Comparison of ENCODE assay signal across 8 cellular contexts in genomic region chr7:73718438-73718881, GRCh38. TPM values are rescaled to one million over a fixed set of nuclear protein-coding genes. Genes with fewer than 3 reads are reported as not detected.
A peak's percentile ranks its signal among the peaks of the same experiment; 100 is the strongest.
DNase-seq lines count a peak whose midpoint lies in the region; ATAC-seq, FAIRE-seq and TF ChIP-seq lines count a peak whose summit lies in the region.

No MANE protein-coding gene starts in this region.

- H3K79me2 ChIP-seq in HepG2 (ENCODE audit: insufficient read depth, low read length): no peaks in the 10 kb centered on the region

- H4K20me1 ChIP-seq in HepG2 (ENCODE audit: insufficient read depth, low read length): peaks cover 7% of the 10 kb centered on the region

- intact Hi-C loops in activated naive CD4-positive, alpha-beta T cell treated with anti-CD3 and anti-CD28 coated beads for 36 hours (cut with micrococcal nuclease): loop anchor here (2.0 to 10.0 kb wide), 5 partner anchors 52 to 936 kb away; partner anchors contain the start of genes BAZ1B, GTF2I, TYW1B and VPS37D
- intact Hi-C loops in HepG2 (cut with micrococcal nuclease; ENCODE audit: unreplicated experiment): loop anchor here (5.0 kb wide), 2 partner anchors 36 to 51 kb away; partner anchors contain the start of genes BUD23, DNAJC30 and VPS37D
- intact Hi-C loops in transverse colon (cut with DNase I; ENCODE audit: low total_unique reads): no loop called here

- no peak for ATAC-seq in HepG2

- TF ChIP-seq POLR2A in HepG2 (IDR thresholded peaks at IDR 0.05; ENCODE audit: insufficient read depth in 1 of 2, low read depth in 2 of 2, low read length in 2 of 2): no peak
- TF ChIP-seq POLR2A in transverse colon (IDR thresholded peaks at IDR 0.05): no peak

- WGBS in HepG2 (ENCODE audit: low lambda C conversion rate): 3% methylated on average over 4 of the region's 9 CpGs
- WGBS in transverse colon (ENCODE audit: low coverage in 1 of 2), 2 donors: 26% methylated on average over 8 of the region's 9 CpGs; no CpG with 5 or more reads in 1 of the 2 donors

- H3K27ac ChIP-seq in HepG2 (ENCODE audit: extremely low read length, insufficient read depth, low read length) (no peak overlapping the region), transverse colon (peak overlapping the region; percentile 68 to 76 (median 76))

- POLR2A ChIA-PET in HepG2 (lab: Yijun Ruan, JAX): no interaction called here

- CTCF ChIA-PET in activated naive CD4-positive, alpha-beta T cell treated with anti-CD3 and anti-CD28 coated beads for 36 hours (lab: Charles Lee): interaction anchor here (1.3 kb wide), 1 partner anchor 16 kb away, joined by 4 read pairs; no protein-coding TSS in a partner anchor
- CTCF ChIA-PET in activated naive CD4-positive, alpha-beta T cell treated with anti-CD3 and anti-CD28 coated beads, Interleukin-2, amount 10 ng/mL, durations not matched to agents 7 days and 5 days (lab: Charles Lee): interaction anchor here (1.0 to 2.4 kb wide), 2 partner anchors 18 to 112 kb away, joined by 4 to 13 read pairs; no protein-coding TSS in a partner anchor
- CTCF ChIA-PET in HepG2 (lab: Yijun Ruan, JAX; ENCODE audit: low intra/inter-chr PET ratio, low total read pairs): no interaction called here

- no peak for FAIRE-seq in HepG2 (lab: Jason Lieb, UNC)

- H3K27me3 Mint-ChIP-seq in activated naive CD4-positive, alpha-beta T cell treated with anti-CD3 and anti-CD28 coated beads for 36 hours (ENCODE audit: low read depth): peaks cover 2% of the 10 kb centered on the region
- peaks cover 85% of the 10 kb centered on the region for H3K27me3 Mint-ChIP-seq in activated naive CD4-positive, alpha-beta T cell treated with anti-CD3 and anti-CD28 coated beads, Interleukin-2, amount 10 ng/mL, durations not matched to agents 7 days and 5 days

- peaks cover 33% of the 10 kb centered on the region for H3K4me1 Mint-ChIP-seq in activated naive CD4-positive, alpha-beta T cell treated with anti-CD3 and anti-CD28 coated beads for 36 hours (ENCODE audit: low read depth)
- peaks cover 33% of the 10 kb centered on the region for H3K4me1 Mint-ChIP-seq in activated naive CD4-positive, alpha-beta T cell treated with anti-CD3 and anti-CD28 coated beads, Interleukin-2, amount 10 ng/mL, durations not matched to agents 7 days and 5 days

- in situ Hi-C loops in HepG2 (cut with HindIII; ENCODE audit: extremely low pct_ligation_motif_present, low pct_unique_long_range_greater_than_20kb): loop anchor here (5.0 kb wide), 1 partner anchor 111 kb away; no protein-coding TSS in a partner anchor
- in situ Hi-C loops in transverse colon (cut with MboI; ENCODE audit: low pct_ligation_motif_present in 1 of 4, low pct_unique_long_range_greater_than_20kb in 1 of 4, low sequenced_read_pairs in 3 of 4): loop anchor here in 1 of 4 donors (10.0 kb wide), 1 partner anchor 104 kb away; no protein-coding TSS in a partner anchor

- TF ChIP-seq CTCF in HepG2 (CRISPR knock-in tag; IDR thresholded peaks at IDR 0.05) (no peak), transverse colon (IDR thresholded peaks at IDR 0.05) (no peak)

- TF ChIP-seq RAD21 in HepG2 (CRISPR knock-in tag; IDR thresholded peaks at IDR 0.05): no peak

- H3K9me3 ChIP-seq in HepG2 (ENCODE audit: low read length): no peaks in the 10 kb centered on the region
- H3K9me3 ChIP-seq in transverse colon: no peaks in the 10 kb centered on the region

- no peak overlapping the region for H2AFZ ChIP-seq in HepG2 (ENCODE audit: low read length)

- peak overlapping the region; percentile 76 to 87 (median 87) for H3K4me3 ChIP-seq in HepG2 (replicated peaks in 1 of 3; ENCODE audit: insufficient read depth in 1 of 3, low read depth in 2 of 3, low read length in 3 of 3)
- peak overlapping the region; percentile 75 to 94 (median 90) for H3K4me3 ChIP-seq in transverse colon

- H3K9ac ChIP-seq in HepG2 (ENCODE audit: insufficient read depth, low read depth, low read length): peak overlapping the region; percentile 76; the same call in 1 of the 2 replicates

- no TSS peak for BruUV-seq in HepG2 (replicated peaks; lab: Mats Ljungman, UMichigan)

- H3K27me3 ChIP-seq in HepG2 (ENCODE audit: control insufficient read depth in 1 of 2, insufficient read depth in 2 of 2, low read length in 2 of 2): peaks cover 0 to 1% of the 10 kb centered on the region in 2 experiments; a peak in 1 of 5 replicates
- H3K27me3 ChIP-seq in transverse colon: peaks cover 9% of the 10 kb centered on the region

- no peaks in the 10 kb centered on the region for H3K9me3 Mint-ChIP-seq in activated naive CD4-positive, alpha-beta T cell treated with anti-CD3 and anti-CD28 coated beads for 36 hours
- no peaks in the 10 kb centered on the region for H3K9me3 Mint-ChIP-seq in activated naive CD4-positive, alpha-beta T cell treated with anti-CD3 and anti-CD28 coated beads, Interleukin-2, amount 10 ng/mL, durations not matched to agents 7 days and 5 days

- H3K4me2 ChIP-seq in HepG2 (ENCODE audit: low read depth, low read length): peak overlapping the region; percentile 84

- H3K4me3 Mint-ChIP-seq in activated naive CD4-positive, alpha-beta T cell treated with anti-CD3 and anti-CD28 coated beads for 36 hours: peak overlapping the region; percentile 77
- peak overlapping the region; percentile 86 for H3K4me3 Mint-ChIP-seq in activated naive CD4-positive, alpha-beta T cell treated with anti-CD3 and anti-CD28 coated beads, Interleukin-2, amount 10 ng/mL, durations not matched to agents 7 days and 5 days

- DNase-seq in activated naive CD4-positive, alpha-beta T cell treated with anti-CD3 and anti-CD28 coated beads for 36 hours: peak; percentile 47
- DNase-seq in activated naive CD4-positive, alpha-beta T cell (lab: John Stamatoyannopoulos, UW): no peak
- peak; percentile 37 for DNase-seq in activated naive CD4-positive, alpha-beta T cell treated with anti-CD3 and anti-CD28 coated beads, Interleukin-2, amount 10 ng/mL, durations not matched to agents 7 days and 5 days
- DNase-seq in HepG2 (ENCODE audit: low spot score): no peak
- no peak for DNase-seq in transverse colon
- no peak for DNase-seq in NCI-H1417 (lab: John Stamatoyannopoulos, UW)
- DNase-seq in mesenteric fat pad (ENCODE audit: low spot score): no peak
- DNase-seq in MV-4-11 (lab: John Stamatoyannopoulos, UW): no peak

- H3K4me1 ChIP-seq in HepG2 (ENCODE audit: insufficient read depth, low read length) (peaks cover 47% of the 10 kb centered on the region), transverse colon (peaks cover 21 to 61% (median 47%) of the 10 kb centered on the region in 4 donors)

- peak overlapping the region; percentile 72 for H3K27ac Mint-ChIP-seq in activated naive CD4-positive, alpha-beta T cell treated with anti-CD3 and anti-CD28 coated beads for 36 hours
- no peak overlapping the region for H3K27ac Mint-ChIP-seq in activated naive CD4-positive, alpha-beta T cell treated with anti-CD3 and anti-CD28 coated beads, Interleukin-2, amount 10 ng/mL, durations not matched to agents 7 days and 5 days

- H3K36me3 ChIP-seq in HepG2 (replicated peaks in 1 of 2; ENCODE audit: control insufficient read depth in 1 of 2, insufficient read depth in 2 of 2, low read length in 2 of 2) (no peaks in the 10 kb centered on the region), transverse colon (no peaks in the 10 kb centered on the region)

- TF ChIP-seq EP300 in HepG2 (IDR thresholded peaks at IDR 0.05; ENCODE audit: low read depth in 2 of 2, low read length in 2 of 2): no peak
- TF ChIP-seq EP300 in HepG2 (CRISPR knock-in tag; IDR thresholded peaks at IDR 0.05; ENCODE audit: borderline replicate concordance): no peak
- TF ChIP-seq EP300 in transverse colon (IDR thresholded peaks at IDR 0.05; ENCODE audit: low read depth): no peak

- H3K36me3 Mint-ChIP-seq in activated naive CD4-positive, alpha-beta T cell treated with anti-CD3 and anti-CD28 coated beads for 36 hours (ENCODE audit: low read depth): no peaks in the 10 kb centered on the region
- peaks cover 3% of the 10 kb centered on the region for H3K36me3 Mint-ChIP-seq in activated naive CD4-positive, alpha-beta T cell treated with anti-CD3 and anti-CD28 coated beads, Interleukin-2, amount 10 ng/mL, durations not matched to agents 7 days and 5 days

RNA-seq across cellular contexts. Expression of gene STX1A, which starts 1.0 kb away (rescaled TPM):
- total RNA-seq in activated naive CD4-positive, alpha-beta T cell treated with anti-CD3 and anti-CD28 coated beads for 36 hours: 10 to 100 TPM; 23.7 to 24.1 TPM
- total RNA-seq in HepG2 (2016; rRNA removed; fragmentation: Illumina TruSeq; extraction: Trizol): 2.9 and 6.1 TPM in 2 replicates
- total RNA-seq in HepG2 (2016; cell fraction: cytosol; rRNA removed; fragmentation: Illumina TruSeq; extraction: Trizol; ENCODE audit: low read depth): 1.3 and 1.8 TPM in 2 replicates
- total RNA-seq in HepG2 (2016; cell fraction: insoluble cytoplasmic fraction; rRNA removed; fragmentation: Illumina TruSeq; extraction: Trizol): 3.3 and 5.7 TPM in 2 replicates
- total RNA-seq in HepG2 (2016; cell fraction: membrane; rRNA removed; fragmentation: Illumina TruSeq; extraction: Trizol): 2.4 and 4.1 TPM in 2 replicates
- 6.6 and 10.3 TPM in 2 replicates for total RNA-seq in HepG2 (2016; cell fraction: nucleus; rRNA removed; fragmentation: Illumina TruSeq; extraction: Trizol)
- 12.2 and 14.8 TPM in 2 replicates for polyA plus RNA-seq in HepG2 (2011; rRNA removed)
- 5.3 and 6.0 TPM in 2 replicates for polyA plus RNA-seq in HepG2 (2011; cell fraction: cytosol; rRNA removed)
- polyA plus RNA-seq in HepG2 (2011; cell fraction: nucleus; rRNA removed): 75.2 and 75.4 TPM in 2 replicates
- polyA plus RNA-seq in HepG2 (2012): 8.5 and 18.8 TPM in 2 replicates
- 0.94 and 1.4 TPM in 2 replicates for polyA plus RNA-seq in HepG2 (2016; cell fraction: cytosol; fragmentation: Illumina TruSeq; extraction: Trizol; ENCODE audit: low read depth)
- 3.1 and 4.5 TPM in 2 replicates for polyA plus RNA-seq in HepG2 (2016; cell fraction: insoluble cytoplasmic fraction; fragmentation: Illumina TruSeq; extraction: Trizol; ENCODE audit: low read depth)
- 2.3 and 2.5 TPM in 2 replicates for polyA plus RNA-seq in HepG2 (2016; cell fraction: membrane; fragmentation: Illumina TruSeq; extraction: Trizol; ENCODE audit: low read depth)
- 26.8 and 37.4 TPM in 2 replicates for polyA plus RNA-seq in HepG2 (2016; cell fraction: nucleus; fragmentation: Illumina TruSeq; extraction: Trizol; ENCODE audit: insufficient read depth, low read depth)
- polyA minus RNA-seq in HepG2 (2011; rRNA and poly(A)+ RNA removed; ENCODE audit: low replicate concordance): 5.2 and 10.7 TPM in 2 replicates
- 1.7 and 3.1 TPM in 2 replicates for polyA minus RNA-seq in HepG2 (2011; cell fraction: cytosol; rRNA and poly(A)+ RNA removed)
- 12.8 and 13.4 TPM in 2 replicates for polyA minus RNA-seq in HepG2 (2011; cell fraction: nucleus; rRNA and poly(A)+ RNA removed)
- total RNA-seq in transverse colon: 1 to 10 TPM; 4.1 to 6.0 (median 5.0) TPM
- 3.5 TPM for total RNA-seq in mesenteric fat pad

RNA-seq across cellular contexts. Expression of gene ABHD11, which starts 20.1 kb away (rescaled TPM):
- total RNA-seq in activated naive CD4-positive, alpha-beta T cell treated with anti-CD3 and anti-CD28 coated beads for 36 hours: 10 to 100 TPM in 1 of 2 experiments, 1 to 10 TPM in 1; 9.4 to 11.3 TPM
- total RNA-seq in HepG2 (2016; rRNA removed; fragmentation: Illumina TruSeq; extraction: Trizol): 6.4 and 7.0 TPM in 2 replicates
- 2.5 and 2.8 TPM in 2 replicates for total RNA-seq in HepG2 (2016; cell fraction: cytosol; rRNA removed; fragmentation: Illumina TruSeq; extraction: Trizol; ENCODE audit: low read depth)
- 6.2 and 6.4 TPM in 2 replicates for total RNA-seq in HepG2 (2016; cell fraction: insoluble cytoplasmic fraction; rRNA removed; fragmentation: Illumina TruSeq; extraction: Trizol)
- 3.3 and 3.6 TPM in 2 replicates for total RNA-seq in HepG2 (2016; cell fraction: membrane; rRNA removed; fragmentation: Illumina TruSeq; extraction: Trizol)
- 4.1 and 4.7 TPM in 2 replicates for total RNA-seq in HepG2 (2016; cell fraction: nucleus; rRNA removed; fragmentation: Illumina TruSeq; extraction: Trizol)
- polyA plus RNA-seq in HepG2 (2011; rRNA removed): 7.1 and 8.1 TPM in 2 replicates
- polyA plus RNA-seq in HepG2 (2011; cell fraction: cytosol; rRNA removed): 3.7 and 7.1 TPM in 2 replicates
- 10.5 and 11.1 TPM in 2 replicates for polyA plus RNA-seq in HepG2 (2011; cell fraction: nucleus; rRNA removed)
- polyA plus RNA-seq in HepG2 (2012): 2.0 and 3.1 TPM in 2 replicates
- 1.7 and 1.9 TPM in 2 replicates for polyA plus RNA-seq in HepG2 (2016; cell fraction: cytosol; fragmentation: Illumina TruSeq; extraction: Trizol; ENCODE audit: low read depth)
- polyA plus RNA-seq in HepG2 (2016; cell fraction: insoluble cytoplasmic fraction; fragmentation: Illumina TruSeq; extraction: Trizol; ENCODE audit: low read depth): 7.3 and 7.9 TPM in 2 replicates
- 1.8 and 2.3 TPM in 2 replicates for polyA plus RNA-seq in HepG2 (2016; cell fraction: membrane; fragmentation: Illumina TruSeq; extraction: Trizol; ENCODE audit: low read depth)
- 8.1 and 14.0 TPM in 2 replicates for polyA plus RNA-seq in HepG2 (2016; cell fraction: nucleus; fragmentation: Illumina TruSeq; extraction: Trizol; ENCODE audit: insufficient read depth, low read depth)
- 8.6 and 26.6 TPM in 2 replicates for polyA minus RNA-seq in HepG2 (2011; rRNA and poly(A)+ RNA removed; ENCODE audit: low replicate concordance)
- polyA minus RNA-seq in HepG2 (2011; cell fraction: cytosol; rRNA and poly(A)+ RNA removed): 0.89 and 2.6 TPM in 2 replicates
- polyA minus RNA-seq in HepG2 (2011; cell fraction: nucleus; rRNA and poly(A)+ RNA removed): 6.2 and 11.3 TPM in 2 replicates
- 100 to 1,000 TPM; 108 to 177 (median 117) TPM for total RNA-seq in transverse colon
- total RNA-seq in mesenteric fat pad: 14.3 TPM

RNA-seq across cellular contexts. Expression of gene BUD23, which starts 35.1 kb away (rescaled TPM):
- total RNA-seq in activated naive CD4-positive, alpha-beta T cell treated with anti-CD3 and anti-CD28 coated beads for 36 hours: 100 to 1,000 TPM in 1 of 2 experiments, 10 to 100 TPM in 1; 95.1 to 110 TPM
- total RNA-seq in HepG2 (2016; rRNA removed; fragmentation: Illumina TruSeq; extraction: Trizol): 37.5 and 47.5 TPM in 2 replicates
- 25.0 and 27.0 TPM in 2 replicates for total RNA-seq in HepG2 (2016; cell fraction: cytosol; rRNA removed; fragmentation: Illumina TruSeq; extraction: Trizol; ENCODE audit: low read depth)
- 37.7 and 52.7 TPM in 2 replicates for total RNA-seq in HepG2 (2016; cell fraction: insoluble cytoplasmic fraction; rRNA removed; fragmentation: Illumina TruSeq; extraction: Trizol)
- 22.7 and 27.6 TPM in 2 replicates for total RNA-seq in HepG2 (2016; cell fraction: membrane; rRNA removed; fragmentation: Illumina TruSeq; extraction: Trizol)
- 36.5 and 38.0 TPM in 2 replicates for total RNA-seq in HepG2 (2016; cell fraction: nucleus; rRNA removed; fragmentation: Illumina TruSeq; extraction: Trizol)
- 50.3 and 54.5 TPM in 2 replicates for polyA plus RNA-seq in HepG2 (2011; rRNA removed)
- 57.5 and 59.3 TPM in 2 replicates for polyA plus RNA-seq in HepG2 (2011; cell fraction: cytosol; rRNA removed)
- polyA plus RNA-seq in HepG2 (2011; cell fraction: nucleus; rRNA removed): 61.1 and 71.4 TPM in 2 replicates
- polyA plus RNA-seq in HepG2 (2012): 39.8 and 49.3 TPM in 2 replicates
- 23.2 and 24.2 TPM in 2 replicates for polyA plus RNA-seq in HepG2 (2016; cell fraction: cytosol; fragmentation: Illumina TruSeq; extraction: Trizol; ENCODE audit: low read depth)
- polyA plus RNA-seq in HepG2 (2016; cell fraction: insoluble cytoplasmic fraction; fragmentation: Illumina TruSeq; extraction: Trizol; ENCODE audit: low read depth): 54.9 and 56.3 TPM in 2 replicates
- polyA plus RNA-seq in HepG2 (2016; cell fraction: membrane; fragmentation: Illumina TruSeq; extraction: Trizol; ENCODE audit: low read depth): 27.2 and 30.8 TPM in 2 replicates
- polyA plus RNA-seq in HepG2 (2016; cell fraction: nucleus; fragmentation: Illumina TruSeq; extraction: Trizol; ENCODE audit: insufficient read depth, low read depth): 97.8 and 98.1 TPM in 2 replicates
- polyA minus RNA-seq in HepG2 (2011; rRNA and poly(A)+ RNA removed; ENCODE audit: low replicate concordance): 20.0 and 77.8 TPM in 2 replicates
- polyA minus RNA-seq in HepG2 (2011; cell fraction: cytosol; rRNA and poly(A)+ RNA removed): 9.4 and 16.6 TPM in 2 replicates
- 14.7 and 15.2 TPM in 2 replicates for polyA minus RNA-seq in HepG2 (2011; cell fraction: nucleus; rRNA and poly(A)+ RNA removed)
- 10 to 100 TPM; 12.0 to 55.9 (median 30.3) TPM for total RNA-seq in transverse colon
- total RNA-seq in mesenteric fat pad: 51.9 TPM

RNA-seq across cellular contexts. Expression of gene DNAJC30, which starts 35.2 kb away (rescaled TPM):
- total RNA-seq in activated naive CD4-positive, alpha-beta T cell treated with anti-CD3 and anti-CD28 coated beads for 36 hours: 1 to 10 TPM; 4.2 to 4.4 TPM
- total RNA-seq in HepG2 (2016; rRNA removed; fragmentation: Illumina TruSeq; extraction: Trizol) (3.0 and 3.3 TPM in 2 replicates), transverse colon (10 to 100 TPM in 1 of 4 donors, 1 to 10 TPM in 3; 1.9 to 26.7 (median 6.8) TPM), mesenteric fat pad (11.7 TPM)
- 1.3 TPM in 2 replicates for total RNA-seq in HepG2 (2016; cell fraction: cytosol; rRNA removed; fragmentation: Illumina TruSeq; extraction: Trizol; ENCODE audit: low read depth)
- total RNA-seq in HepG2 (2016; cell fraction: insoluble cytoplasmic fraction; rRNA removed; fragmentation: Illumina TruSeq; extraction: Trizol): 2.7 and 3.2 TPM in 2 replicates
- total RNA-seq in HepG2 (2016; cell fraction: membrane; rRNA removed; fragmentation: Illumina TruSeq; extraction: Trizol): 2.5 and 2.7 TPM in 2 replicates
- total RNA-seq in HepG2 (2016; cell fraction: nucleus; rRNA removed; fragmentation: Illumina TruSeq; extraction: Trizol): 2.6 and 2.8 TPM in 2 replicates
- 3.5 and 3.8 TPM in 2 replicates for polyA plus RNA-seq in HepG2 (2011; rRNA removed)
- polyA plus RNA-seq in HepG2 (2011; cell fraction: cytosol; rRNA removed): 3.7 and 5.6 TPM in 2 replicates
- polyA plus RNA-seq in HepG2 (2011; cell fraction: nucleus; rRNA removed): 3.5 and 4.4 TPM in 2 replicates
- 2.0 and 4.5 TPM in 2 replicates for polyA plus RNA-seq in HepG2 (2012)
- 1.9 and 2.1 TPM in 2 replicates for polyA plus RNA-seq in HepG2 (2016; cell fraction: cytosol; fragmentation: Illumina TruSeq; extraction: Trizol; ENCODE audit: low read depth)
- 7.7 and 7.8 TPM in 2 replicates for polyA plus RNA-seq in HepG2 (2016; cell fraction: insoluble cytoplasmic fraction; fragmentation: Illumina TruSeq; extraction: Trizol; ENCODE audit: low read depth)
- polyA plus RNA-seq in HepG2 (2016; cell fraction: membrane; fragmentation: Illumina TruSeq; extraction: Trizol; ENCODE audit: low read depth): 3.1 and 3.6 TPM in 2 replicates
- 5.6 and 6.4 TPM in 2 replicates for polyA plus RNA-seq in HepG2 (2016; cell fraction: nucleus; fragmentation: Illumina TruSeq; extraction: Trizol; ENCODE audit: insufficient read depth, low read depth)
- 8.4 and 10.1 TPM in 2 replicates for polyA minus RNA-seq in HepG2 (2011; rRNA and poly(A)+ RNA removed; ENCODE audit: low replicate concordance)
- 2.0 and 3.3 TPM in 2 replicates for polyA minus RNA-seq in HepG2 (2011; cell fraction: cytosol; rRNA and poly(A)+ RNA removed)
- polyA minus RNA-seq in HepG2 (2011; cell fraction: nucleus; rRNA and poly(A)+ RNA removed): 7.7 and 9.3 TPM in 2 replicates

RNA-seq across cellular contexts. Expression of gene VPS37D, which starts 50.8 kb away (rescaled TPM):
- not detected for total RNA-seq in activated naive CD4-positive, alpha-beta T cell treated with anti-CD3 and anti-CD28 coated beads for 36 hours
- total RNA-seq in HepG2 (2016; rRNA removed; fragmentation: Illumina TruSeq; extraction: Trizol) (4.9 and 6.3 TPM in 2 replicates), transverse colon (1 to 10 TPM in 1 of 4 donors, under 1 TPM in 1, not detected in 2; 0.82 to 3.5 TPM), mesenteric fat pad (2.0 TPM)
- 7.4 and 7.8 TPM in 2 replicates for total RNA-seq in HepG2 (2016; cell fraction: cytosol; rRNA removed; fragmentation: Illumina TruSeq; extraction: Trizol; ENCODE audit: low read depth)
- total RNA-seq in HepG2 (2016; cell fraction: insoluble cytoplasmic fraction; rRNA removed; fragmentation: Illumina TruSeq; extraction: Trizol): 5.1 and 6.3 TPM in 2 replicates
- 11.3 and 11.5 TPM in 2 replicates for total RNA-seq in HepG2 (2016; cell fraction: membrane; rRNA removed; fragmentation: Illumina TruSeq; extraction: Trizol)
- 3.3 and 3.9 TPM in 2 replicates for total RNA-seq in HepG2 (2016; cell fraction: nucleus; rRNA removed; fragmentation: Illumina TruSeq; extraction: Trizol)
- polyA plus RNA-seq in HepG2 (2011; rRNA removed): 3.8 and 5.7 TPM in 2 replicates
- 3.8 and 5.1 TPM in 2 replicates for polyA plus RNA-seq in HepG2 (2011; cell fraction: cytosol; rRNA removed)
- polyA plus RNA-seq in HepG2 (2011; cell fraction: nucleus; rRNA removed): 11.9 and 15.2 TPM in 2 replicates
- 5.1 and 5.6 TPM in 2 replicates for polyA plus RNA-seq in HepG2 (2012)
- 5.8 and 6.7 TPM in 2 replicates for polyA plus RNA-seq in HepG2 (2016; cell fraction: cytosol; fragmentation: Illumina TruSeq; extraction: Trizol; ENCODE audit: low read depth)
- polyA plus RNA-seq in HepG2 (2016; cell fraction: insoluble cytoplasmic fraction; fragmentation: Illumina TruSeq; extraction: Trizol; ENCODE audit: low read depth): 4.4 and 4.5 TPM in 2 replicates
- 7.2 and 7.6 TPM in 2 replicates for polyA plus RNA-seq in HepG2 (2016; cell fraction: membrane; fragmentation: Illumina TruSeq; extraction: Trizol; ENCODE audit: low read depth)
- 8.1 and 8.8 TPM in 2 replicates for polyA plus RNA-seq in HepG2 (2016; cell fraction: nucleus; fragmentation: Illumina TruSeq; extraction: Trizol; ENCODE audit: insufficient read depth, low read depth)
- polyA minus RNA-seq in HepG2 (2011; rRNA and poly(A)+ RNA removed; ENCODE audit: low replicate concordance): 0.37 and 3.2 TPM in 2 replicates
- 2.4 and 2.6 TPM in 2 replicates for polyA minus RNA-seq in HepG2 (2011; cell fraction: cytosol; rRNA and poly(A)+ RNA removed)
- polyA minus RNA-seq in HepG2 (2011; cell fraction: nucleus; rRNA and poly(A)+ RNA removed): 0.90 and 1.5 TPM in 2 replicates

Comparison
In these comparisons a context has a peak if more than half of its experiments do, and no peak if none do; other contexts are left out.
1. DNase-seq: peak in activated naive CD4-positive, alpha-beta T cell treated with anti-CD3 and anti-CD28 coated beads for 36 hours (single experiment) and activated naive CD4-positive, alpha-beta T cell treated with anti-CD3 and anti-CD28 coated beads, Interleukin-2, amount 10 ng/mL, durations not matched to agents 7 days and 5 days (single experiment); none in activated naive CD4-positive, alpha-beta T cell (0 of 4), HepG2 (single experiment), transverse colon (single experiment), NCI-H1417 (0 of 3), mesenteric fat pad (single experiment) and MV-4-11 (single experiment).